Comparison of ENCODE assay signal across 11 cellular contexts in the genomic region with DNA sequence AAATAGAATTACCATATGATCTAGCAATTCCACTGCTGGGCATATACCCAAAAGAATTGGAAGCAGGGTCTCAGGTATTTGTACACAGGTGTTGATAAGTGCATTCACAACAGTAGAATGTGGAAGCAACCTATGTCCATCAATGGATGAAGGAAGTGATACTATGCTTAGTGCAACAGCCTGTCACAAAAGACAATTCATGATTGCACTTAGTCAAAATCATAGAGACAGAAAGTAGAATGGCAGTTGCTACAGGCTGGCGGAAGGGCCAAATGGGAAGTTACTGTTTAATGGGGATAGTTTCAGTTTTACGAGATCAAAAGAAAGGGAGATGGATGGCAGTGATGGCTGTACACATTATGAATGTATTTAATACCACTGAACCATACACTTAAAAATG. TPM values are rescaled to one million over a fixed set of nuclear protein-coding genes. Genes with fewer than 3 reads are reported as not detected.
DNase-seq lines count a peak whose midpoint lies in the region; ATAC-seq and TF ChIP-seq lines count a peak whose summit lies in the region.
"Had no signal": no experiment of that assay in that cellular context is flagged by ENCODE, and none has a peak within 500 bp of the region (broad histone marks: within the 10 kb centered on the region; RNA-seq: fewer than 3 reads in every experiment).

No MANE protein-coding gene starts in this region.

- no peaks in the 10 kb centered on the region for H3K27me3 Mint-ChIP-seq in CD8-positive, alpha-beta memory T cell
- no peaks in the 10 kb centered on the region for H3K27me3 Mint-ChIP-seq in dendritic cell treated with granulocyte-macrophage colony-stimulating factor and Interleukin-4, amounts not matched to agents 40 ng/mL and 50 ng/mL, for 4 days

- H3K9me3 Mint-ChIP-seq in CD8-positive, alpha-beta memory T cell: no peaks in the 10 kb centered on the region
- no peaks in the 10 kb centered on the region for H3K9me3 Mint-ChIP-seq in dendritic cell treated with granulocyte-macrophage colony-stimulating factor and Interleukin-4, amounts not matched to agents 40 ng/mL and 50 ng/mL, for 4 days

- ATAC-seq in GM19351 (IDR thresholded peaks at IDR 0.05; ENCODE audit: unreplicated experiment): peak; percentile 50
- ATAC-seq in HG03460 (IDR thresholded peaks at IDR 0.05; ENCODE audit: unreplicated experiment): no peak

- H3K4me1 ChIP-seq in CD8-positive, alpha-beta memory T cell (ENCODE audit: insufficient read depth, low read length): peaks cover 15% of the 10 kb centered on the region
- H3K4me1 ChIP-seq in SJCRH30: no peaks in the 10 kb centered on the region
- peaks cover 0 to 28% (median 7%) of the 10 kb centered on the region in 3 donors for H3K4me1 ChIP-seq in esophagus squamous epithelium

- DNase-seq in CD8-positive, alpha-beta memory T cell: no peak
- DNase-seq in MV-4-11 (lab: John Stamatoyannopoulos, UW): peak; percentile 96
- DNase-seq in SJCRH30: no peak
- no peak for DNase-seq in esophagus squamous epithelium (lab: John Stamatoyannopoulos, UW)
- no peak for DNase-seq in activated T-cell treated with anti-CD3 and anti-CD28 coated beads, Interleukin-2, amount 50 U/mL, for 48 hours
- DNase-seq: anterior cingulate cortex, HCEC 1CT, NCI-H1694 treated with DMSO at 0.1 percent for 48 hours had no signal

- H3K4me1 Mint-ChIP-seq in CD8-positive, alpha-beta memory T cell: peaks cover 26 to 34% (median 33%) of the 10 kb centered on the region in 3 donors
- peaks cover 62% of the 10 kb centered on the region for H3K4me1 Mint-ChIP-seq in dendritic cell treated with granulocyte-macrophage colony-stimulating factor and Interleukin-4, amounts not matched to agents 40 ng/mL and 50 ng/mL, for 4 days (ENCODE audit: low read depth)

- H3K27me3 ChIP-seq in CD8-positive, alpha-beta memory T cell (ENCODE audit: insufficient read depth, low read length, poor library complexity, severe bottlenecking): no peaks in the 10 kb centered on the region
- H3K27me3 ChIP-seq in SJCRH30 (no peaks in the 10 kb centered on the region), esophagus squamous epithelium (no peaks in the 10 kb centered on the region)

- TF ChIP-seq POLR2A in esophagus squamous epithelium (IDR thresholded peaks at IDR 0.05): no peak

- POLR2A ChIA-PET in CD8-positive, alpha-beta memory T cell (lab: Charles Lee): interaction anchor here (0.7 kb wide), 1 partner anchor 15 kb away, joined by 3 read pairs; no protein-coding TSS in a partner anchor

- H3K27ac Mint-ChIP-seq in CD8-positive, alpha-beta memory T cell: peak overlapping the region in 6 of 8 donors; percentile 5 to 59 (median 18)
- peak overlapping the region; percentile 71 for H3K27ac Mint-ChIP-seq in dendritic cell treated with granulocyte-macrophage colony-stimulating factor and Interleukin-4, amounts not matched to agents 40 ng/mL and 50 ng/mL, for 4 days

- H3K4me3 Mint-ChIP-seq in CD8-positive, alpha-beta memory T cell: no peak overlapping the region
- peak overlapping the region; percentile 33 for H3K4me3 Mint-ChIP-seq in dendritic cell treated with granulocyte-macrophage colony-stimulating factor and Interleukin-4, amounts not matched to agents 40 ng/mL and 50 ng/mL, for 4 days

- no peak for TF ChIP-seq CTCF in esophagus squamous epithelium (IDR thresholded peaks at IDR 0.05)

- WGBS in esophagus squamous epithelium, 2 donors: 74 to 81% methylated on average over 2 of the region's 2 CpGs

- H3K36me3 ChIP-seq in CD8-positive, alpha-beta memory T cell (ENCODE audit: insufficient read depth, low read length): peaks cover 13% of the 10 kb centered on the region
- peaks cover 16% of the 10 kb centered on the region; the same call in 1 of the 2 replicates for H3K36me3 ChIP-seq in SJCRH30
- H3K36me3 ChIP-seq in esophagus squamous epithelium: peaks cover 46 to 85% (median 54%) of the 10 kb centered on the region in 3 donors

- no peak overlapping the region for H3K27ac ChIP-seq in CD8-positive, alpha-beta memory T cell (ENCODE audit: low read depth, low read length)
- H3K27ac ChIP-seq in SJCRH30 (no peak overlapping the region), esophagus squamous epithelium (no peak overlapping the region)

- H3K9me3 ChIP-seq in CD8-positive, alpha-beta memory T cell (ENCODE audit: low read length): no peaks in the 10 kb centered on the region
- no peaks in the 10 kb centered on the region for H3K9me3 ChIP-seq in SJCRH30 (replicated peaks)
- no peaks in the 10 kb centered on the region for H3K9me3 ChIP-seq in esophagus squamous epithelium

- peaks cover 0 to 80% (median 7%) of the 10 kb centered on the region in 3 donors for H3K36me3 Mint-ChIP-seq in CD8-positive, alpha-beta memory T cell
- peaks cover 96% of the 10 kb centered on the region for H3K36me3 Mint-ChIP-seq in dendritic cell treated with granulocyte-macrophage colony-stimulating factor and Interleukin-4, amounts not matched to agents 40 ng/mL and 50 ng/mL, for 4 days (ENCODE audit: low read depth)

- H3K4me3 ChIP-seq in CD8-positive, alpha-beta memory T cell (ENCODE audit: low read length): no peak overlapping the region
- H3K4me3 ChIP-seq in SJCRH30 (no peak overlapping the region), esophagus squamous epithelium (no peak overlapping the region)

- CTCF ChIA-PET in CD8-positive, alpha-beta memory T cell (lab: Charles Lee): no interaction called here

- intact Hi-C loops in dendritic cell treated with granulocyte-macrophage colony-stimulating factor and Interleukin-4, amounts not matched to agents 40 ng/mL and 50 ng/mL, for 4 days (cut with micrococcal nuclease): no loop called here
- intact Hi-C loops in esophagus squamous epithelium (cut with DNase I): no loop called here

RNA-seq across cellular contexts. Expression of a gene that starts 42.0 kb away (rescaled TPM):
- 10 to 100 TPM; 40.0 to 42.2 TPM for total RNA-seq in CD8-positive, alpha-beta memory T cell
- 50.4 TPM for polyA plus RNA-seq in CD8-positive, alpha-beta memory T cell
- 17.0 and 25.1 TPM in 2 replicates for total RNA-seq in SJCRH30 (2014; rRNA removed; shearing (Covaris generic))
- total RNA-seq in esophagus squamous epithelium: 10 to 100 TPM; 36.7 to 51.4 (median 46.8) TPM
